In genomic region chr13:44191504-44192171, GRCh38 we compare ENCODE assay signal across 1 cellular context.
TF ChIP-seq lines count a peak whose summit lies in the region.

No MANE protein-coding gene starts in this region.

TF ChIP-seq in K562, 482 proteins besides CTCF, POLR2A, EP300 and RAD21 (continued from another document):
- TF ChIP-seq FOXO4 (CRISPR knock-in tag; IDR thresholded peaks at IDR 0.05) (no peak), HNRNPUL1 (IDR thresholded peaks at IDR 0.05; ENCODE audit: low read length) (no peak), THAP7 (CRISPR knock-in tag; IDR thresholded peaks at IDR 0.05) (no peak), COPS2 (conservative IDR thresholded peaks at IDR 0.05) (no peak), SPI1 (IDR thresholded peaks at IDR 0.05; ENCODE audit: borderline replicate concordance, low read depth, low read length) (peak; percentile 25; the same call in 1 of the 2 replicates), CEBPG (CRISPR knock-in tag; IDR thresholded peaks at IDR 0.05) (peak; percentile 89), CEBPG (tag; conservative IDR thresholded peaks at IDR 0.05 in 1 of 2, IDR thresholded peaks at IDR 0.05 in 1 of 2) (peak; percentile 90 to 98), ARID1B (IDR thresholded peaks at IDR 0.05) (no peak), ZNF384 (IDR thresholded peaks at IDR 0.05; ENCODE audit: low read depth, low read length) (no peak), MYC (IDR thresholded peaks at IDR 0.05; ENCODE audit: low read depth, low read length) (peak; percentile 52; the same call in 1 of the 2 replicates), MYC (CRISPR knock-in tag; IDR thresholded peaks at IDR 0.05; ENCODE audit: borderline replicate concordance, low read depth) (no peak), NFXL1 (CRISPR knock-in tag; IDR thresholded peaks at IDR 0.05) (no peak), EHMT2 (IDR thresholded peaks at IDR 0.05) (peak; percentile 73; the same call in 1 of the 2 replicates), RREB1 (CRISPR knock-in tag; IDR thresholded peaks at IDR 0.05) (no peak), NFE2L1 (tag; IDR thresholded peaks at IDR 0.05; ENCODE audit: borderline replicate concordance, low read depth) (no peak), THRB (CRISPR knock-in tag; conservative IDR thresholded peaks at IDR 0.05) (no peak), YY1 (IDR thresholded peaks at IDR 0.05; ENCODE audit: borderline replicate concordance in 1 of 3, control insufficient read depth in 1 of 3, extremely low read depth in 1 of 3, insufficient read depth in 3 of 3, insufficient read length in 1 of 3, insufficient replicate concordance in 2 of 3, low read depth in 1 of 3, low read length in 2 of 3) (peak in 2 of 3 experiments; percentile 62 to 88), SP1 (CRISPR knock-in tag; IDR thresholded peaks at IDR 0.05) (no peak), CREB1 (IDR thresholded peaks at IDR 0.05) (no peak), CREB1 (CRISPR knock-in tag; IDR thresholded peaks at IDR 0.05) (no peak), ZZZ3 (IDR thresholded peaks at IDR 0.05) (0 out of 2 replicates have a peak, but pooled peaks have one; percentile 40)
